1 cellular context compared by ENCODE assay signal in the genomic region with DNA sequence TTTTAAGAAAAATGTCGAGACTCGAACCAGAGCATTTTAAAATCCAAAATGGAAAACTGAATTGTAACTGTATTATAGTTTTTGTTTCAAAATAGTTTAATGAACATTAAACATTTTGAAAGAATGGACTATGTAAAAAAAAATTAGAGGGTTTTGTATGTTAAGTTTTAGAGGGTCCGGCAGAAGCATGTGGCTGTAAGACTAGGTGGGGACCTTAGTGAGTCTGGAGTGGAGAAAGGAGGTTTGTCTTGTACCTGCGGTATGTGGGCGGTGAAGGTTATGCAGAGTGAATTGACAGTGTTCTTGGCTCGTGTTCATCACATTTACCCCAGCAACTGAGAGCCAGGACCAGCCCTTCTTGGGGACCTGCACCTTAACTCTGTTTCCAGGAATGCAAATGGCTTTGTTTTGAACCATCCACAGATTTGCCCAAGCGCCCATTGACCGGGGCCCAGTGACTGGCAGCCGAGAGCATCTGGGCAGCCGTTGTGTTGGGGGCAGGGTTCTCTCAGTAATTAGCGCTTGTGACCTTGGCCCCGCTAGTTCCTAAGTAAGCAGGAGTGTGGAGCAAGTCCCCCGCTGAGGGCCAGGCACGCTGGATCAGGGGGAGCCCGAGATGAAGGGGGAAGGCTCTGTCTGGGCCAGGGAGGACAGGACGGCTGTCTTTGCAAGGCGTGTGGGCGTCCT.
A peak's percentile ranks its signal among the peaks of the same experiment; 100 is the strongest.
TF ChIP-seq lines count a peak whose summit lies in the region.

No MANE protein-coding gene starts in this region.

TF ChIP-seq in HepG2, 621 proteins besides CTCF, POLR2A, EP300 and RAD21 (continued from another document and continues in another):
- TF ChIP-seq, protein P1, sequence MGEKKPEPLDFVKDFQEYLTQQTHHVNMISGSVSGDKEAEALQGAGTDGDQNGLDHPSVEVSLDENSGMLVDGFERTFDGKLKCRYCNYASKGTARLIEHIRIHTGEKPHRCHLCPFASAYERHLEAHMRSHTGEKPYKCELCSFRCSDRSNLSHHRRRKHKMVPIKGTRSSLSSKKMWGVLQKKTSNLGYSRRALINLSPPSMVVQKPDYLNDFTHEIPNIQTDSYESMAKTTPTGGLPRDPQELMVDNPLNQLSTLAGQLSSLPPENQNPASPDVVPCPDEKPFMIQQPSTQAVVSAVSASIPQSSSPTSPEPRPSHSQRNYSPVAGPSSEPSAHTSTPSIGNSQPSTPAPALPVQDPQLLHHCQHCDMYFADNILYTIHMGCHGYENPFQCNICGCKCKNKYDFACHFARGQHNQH (CRISPR knock-in tag; IDR thresholded peaks at IDR 0.05): peak; percentile 86
- TF ChIP-seq SNAI1 (CRISPR knock-in tag; IDR thresholded peaks at IDR 0.05; ENCODE audit: borderline replicate concordance) (no peak), ZNF253 (CRISPR knock-in tag; IDR thresholded peaks at IDR 0.05; ENCODE audit: borderline replicate concordance) (no peak), KAT2B (IDR thresholded peaks at IDR 0.05; ENCODE audit: borderline replicate concordance, low read depth, low read length) (no peak), WIZ (CRISPR knock-in tag; IDR thresholded peaks at IDR 0.05) (0 out of 2 replicates have a peak, but pooled peaks have one; percentile 5), MAZ (IDR thresholded peaks at IDR 0.05; ENCODE audit: borderline replicate concordance, low read depth, low read length) (0 out of 2 replicates have a peak, but pooled peaks have one; percentile 49), MAZ (CRISPR knock-in tag; IDR thresholded peaks at IDR 0.05; ENCODE audit: low read depth) (0 out of 2 replicates have a peak, but pooled peaks have one; percentile 51), ZNF816 (CRISPR knock-in tag; IDR thresholded peaks at IDR 0.05; ENCODE audit: borderline replicate concordance) (no peak), NFKB2 (CRISPR knock-in tag; IDR thresholded peaks at IDR 0.05; ENCODE audit: borderline replicate concordance) (peak; percentile 79; the same call in 1 of the 2 replicates), ZC3H13 (CRISPR knock-in tag; IDR thresholded peaks at IDR 0.05) (peak; percentile 74; the same call in 1 of the 2 replicates), ARNT (IDR thresholded peaks at IDR 0.05) (no peak), CC2D1A (CRISPR knock-in tag; IDR thresholded peaks at IDR 0.05) (no peak), RNF2 (conservative IDR thresholded peaks at IDR 0.05; ENCODE audit: low read depth) (no peak), CBX5 (CRISPR knock-in tag; IDR thresholded peaks at IDR 0.05; ENCODE audit: borderline replicate concordance) (peak; percentile 80; the same call in 1 of the 2 replicates), PLRG1 (conservative IDR thresholded peaks at IDR 0.05) (no peak), ZNF383 (CRISPR knock-in tag; IDR thresholded peaks at IDR 0.05; ENCODE audit: borderline replicate concordance) (no peak; the same call in 1 of the 2 replicates), BORCS8-MEF2B (CRISPR knock-in tag; IDR thresholded peaks at IDR 0.05) (peak; percentile 76), IKZF1 (IDR thresholded peaks at IDR 0.05) (no peak), JUND (CRISPR knock-in tag; IDR thresholded peaks at IDR 0.05) (peak; percentile 61; the same call in 1 of the 2 replicates), ZNF660 (CRISPR knock-in tag; IDR thresholded peaks at IDR 0.05; ENCODE audit: borderline replicate concordance, low read depth) (no peak), ZNF547 (CRISPR knock-in tag; IDR thresholded peaks at IDR 0.05) (peak; percentile 43; the same call in 1 of the 2 replicates), FOXJ3 (CRISPR knock-in tag; IDR thresholded peaks at IDR 0.05; ENCODE audit: borderline replicate concordance) (peak; percentile 55; the same call in 1 of the 2 replicates), KMT2B (CRISPR knock-in tag; IDR thresholded peaks at IDR 0.05) (peak; percentile 36; the same call in 1 of the 2 replicates), TOPORS (CRISPR knock-in tag; IDR thresholded peaks at IDR 0.05) (no peak), POLR2G (IDR thresholded peaks at IDR 0.05; ENCODE audit: low read depth, low read length) (peak; percentile 92), GATA4 (IDR thresholded peaks at IDR 0.05; ENCODE audit: borderline replicate concordance, low read depth) (peak; percentile 22; the same call in 1 of the 2 replicates), IKZF4 (CRISPR knock-in tag; IDR thresholded peaks at IDR 0.05; ENCODE audit: borderline replicate concordance, low read depth, not compliant biosample characterization) (no peak), NPAS2 (CRISPR knock-in tag; IDR thresholded peaks at IDR 0.05; ENCODE audit: borderline replicate concordance) (no peak), ZNF790 (CRISPR knock-in tag; IDR thresholded peaks at IDR 0.05; ENCODE audit: borderline replicate concordance) (no peak), MAF1 (CRISPR knock-in tag; IDR thresholded peaks at IDR 0.05; ENCODE audit: borderline replicate concordance) (no peak), ZNF761 (CRISPR knock-in tag; conservative IDR thresholded peaks at IDR 0.05) (no peak), ZNF746 (CRISPR knock-in tag; IDR thresholded peaks at IDR 0.05) (peak; percentile 67), ZNF598 (CRISPR knock-in tag; IDR thresholded peaks at IDR 0.05; ENCODE audit: borderline replicate concordance) (no peak), KDM4B (CRISPR knock-in tag; IDR thresholded peaks at IDR 0.05) (peak; percentile 91; the same call in 1 of the 2 replicates), MAFK (conservative IDR thresholded peaks at IDR 0.05 in 1 of 2, IDR thresholded peaks at IDR 0.05 in 1 of 2; ENCODE audit: low read length in 2 of 2) (no peak), NBN (conservative IDR thresholded peaks at IDR 0.05) (no peak), KDM6A (CRISPR knock-in tag; IDR thresholded peaks at IDR 0.05; ENCODE audit: low read depth) (peak; percentile 73)
- TF ChIP-seq, protein P2, sequence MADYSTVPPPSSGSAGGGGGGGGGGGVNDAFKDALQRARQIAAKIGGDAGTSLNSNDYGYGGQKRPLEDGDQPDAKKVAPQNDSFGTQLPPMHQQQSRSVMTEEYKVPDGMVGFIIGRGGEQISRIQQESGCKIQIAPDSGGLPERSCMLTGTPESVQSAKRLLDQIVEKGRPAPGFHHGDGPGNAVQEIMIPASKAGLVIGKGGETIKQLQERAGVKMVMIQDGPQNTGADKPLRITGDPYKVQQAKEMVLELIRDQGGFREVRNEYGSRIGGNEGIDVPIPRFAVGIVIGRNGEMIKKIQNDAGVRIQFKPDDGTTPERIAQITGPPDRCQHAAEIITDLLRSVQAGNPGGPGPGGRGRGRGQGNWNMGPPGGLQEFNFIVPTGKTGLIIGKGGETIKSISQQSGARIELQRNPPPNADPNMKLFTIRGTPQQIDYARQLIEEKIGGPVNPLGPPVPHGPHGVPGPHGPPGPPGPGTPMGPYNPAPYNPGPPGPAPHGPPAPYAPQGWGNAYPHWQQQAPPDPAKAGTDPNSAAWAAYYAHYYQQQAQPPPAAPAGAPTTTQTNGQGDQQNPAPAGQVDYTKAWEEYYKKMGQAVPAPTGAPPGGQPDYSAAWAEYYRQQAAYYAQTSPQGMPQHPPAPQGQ (CRISPR knock-in tag; IDR thresholded peaks at IDR 0.05; ENCODE audit: borderline replicate concordance): no peak
- TF ChIP-seq, protein P3, sequence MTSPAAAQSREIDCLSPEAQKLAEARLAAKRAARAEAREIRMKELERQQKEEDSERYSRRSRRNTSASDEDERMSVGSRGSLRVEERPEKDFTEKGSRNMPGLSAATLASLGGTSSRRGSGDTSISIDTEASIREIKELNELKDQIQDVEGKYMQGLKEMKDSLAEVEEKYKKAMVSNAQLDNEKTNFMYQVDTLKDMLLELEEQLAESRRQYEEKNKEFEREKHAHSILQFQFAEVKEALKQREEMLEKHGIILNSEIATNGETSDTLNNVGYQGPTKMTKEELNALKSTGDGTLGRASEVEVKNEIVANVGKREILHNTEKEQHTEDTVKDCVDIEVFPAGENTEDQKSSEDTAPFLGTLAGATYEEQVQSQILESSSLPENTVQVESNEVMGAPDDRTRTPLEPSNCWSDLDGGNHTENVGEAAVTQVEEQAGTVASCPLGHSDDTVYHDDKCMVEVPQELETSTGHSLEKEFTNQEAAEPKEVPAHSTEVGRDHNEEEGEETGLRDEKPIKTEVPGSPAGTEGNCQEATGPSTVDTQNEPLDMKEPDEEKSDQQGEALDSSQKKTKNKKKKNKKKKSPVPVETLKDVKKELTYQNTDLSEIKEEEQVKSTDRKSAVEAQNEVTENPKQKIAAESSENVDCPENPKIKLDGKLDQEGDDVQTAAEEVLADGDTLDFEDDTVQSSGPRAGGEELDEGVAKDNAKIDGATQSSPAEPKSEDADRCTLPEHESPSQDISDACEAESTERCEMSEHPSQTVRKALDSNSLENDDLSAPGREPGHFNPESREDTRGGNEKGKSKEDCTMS (CRISPR knock-in tag; conservative IDR thresholded peaks at IDR 0.05): no peak
- TF ChIP-seq, protein P4, sequence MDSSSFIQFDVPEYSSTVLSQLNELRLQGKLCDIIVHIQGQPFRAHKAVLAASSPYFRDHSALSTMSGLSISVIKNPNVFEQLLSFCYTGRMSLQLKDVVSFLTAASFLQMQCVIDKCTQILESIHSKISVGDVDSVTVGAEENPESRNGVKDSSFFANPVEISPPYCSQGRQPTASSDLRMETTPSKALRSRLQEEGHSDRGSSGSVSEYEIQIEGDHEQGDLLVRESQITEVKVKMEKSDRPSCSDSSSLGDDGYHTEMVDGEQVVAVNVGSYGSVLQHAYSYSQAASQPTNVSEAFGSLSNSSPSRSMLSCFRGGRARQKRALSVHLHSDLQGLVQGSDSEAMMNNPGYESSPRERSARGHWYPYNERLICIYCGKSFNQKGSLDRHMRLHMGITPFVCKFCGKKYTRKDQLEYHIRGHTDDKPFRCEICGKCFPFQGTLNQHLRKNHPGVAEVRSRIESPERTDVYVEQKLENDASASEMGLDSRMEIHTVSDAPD (CRISPR knock-in tag; IDR thresholded peaks at IDR 0.05): no peak
- TF ChIP-seq, protein P5, sequence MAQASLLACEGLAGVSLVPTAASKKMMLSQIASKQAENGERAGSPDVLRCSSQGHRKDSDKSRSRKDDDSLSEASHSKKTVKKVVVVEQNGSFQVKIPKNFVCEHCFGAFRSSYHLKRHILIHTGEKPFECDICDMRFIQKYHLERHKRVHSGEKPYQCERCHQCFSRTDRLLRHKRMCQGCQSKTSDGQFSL (CRISPR knock-in tag; IDR thresholded peaks at IDR 0.05): no peak
- TF ChIP-seq, protein P6, sequence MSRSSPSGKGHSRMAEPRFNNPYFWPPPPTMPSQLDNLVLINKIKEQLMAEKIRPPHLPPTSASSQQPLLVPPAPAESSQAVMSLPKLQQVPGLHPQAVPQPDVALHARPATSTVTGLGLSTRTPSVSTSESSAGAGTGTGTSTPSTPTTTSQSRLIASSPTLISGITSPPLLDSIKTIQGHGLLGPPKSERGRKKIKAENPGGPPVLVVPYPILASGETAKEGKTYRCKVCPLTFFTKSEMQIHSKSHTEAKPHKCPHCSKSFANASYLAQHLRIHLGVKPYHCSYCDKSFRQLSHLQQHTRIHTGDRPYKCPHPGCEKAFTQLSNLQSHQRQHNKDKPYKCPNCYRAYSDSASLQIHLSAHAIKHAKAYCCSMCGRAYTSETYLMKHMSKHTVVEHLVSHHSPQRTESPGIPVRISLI (CRISPR knock-in tag; IDR thresholded peaks at IDR 0.05; ENCODE audit: borderline replicate concordance): peak; percentile 72; the same call in 1 of the 2 replicates
- TF ChIP-seq, protein P7, sequence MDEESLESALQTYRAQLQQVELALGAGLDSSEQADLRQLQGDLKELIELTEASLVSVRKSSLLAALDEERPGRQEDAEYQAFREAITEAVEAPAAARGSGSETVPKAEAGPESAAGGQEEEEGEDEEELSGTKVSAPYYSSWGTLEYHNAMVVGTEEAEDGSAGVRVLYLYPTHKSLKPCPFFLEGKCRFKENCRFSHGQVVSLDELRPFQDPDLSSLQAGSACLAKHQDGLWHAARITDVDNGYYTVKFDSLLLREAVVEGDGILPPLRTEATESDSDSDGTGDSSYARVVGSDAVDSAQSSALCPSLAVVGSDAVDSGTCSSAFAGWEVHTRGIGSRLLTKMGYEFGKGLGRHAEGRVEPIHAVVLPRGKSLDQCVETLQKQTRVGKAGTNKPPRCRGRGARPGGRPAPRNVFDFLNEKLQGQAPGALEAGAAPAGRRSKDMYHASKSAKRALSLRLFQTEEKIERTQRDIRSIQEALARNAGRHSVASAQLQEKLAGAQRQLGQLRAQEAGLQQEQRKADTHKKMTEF (CRISPR knock-in tag; IDR thresholded peaks at IDR 0.05): peak; percentile 77; the same call in 1 of the 2 replicates
- TF ChIP-seq, protein P8, sequence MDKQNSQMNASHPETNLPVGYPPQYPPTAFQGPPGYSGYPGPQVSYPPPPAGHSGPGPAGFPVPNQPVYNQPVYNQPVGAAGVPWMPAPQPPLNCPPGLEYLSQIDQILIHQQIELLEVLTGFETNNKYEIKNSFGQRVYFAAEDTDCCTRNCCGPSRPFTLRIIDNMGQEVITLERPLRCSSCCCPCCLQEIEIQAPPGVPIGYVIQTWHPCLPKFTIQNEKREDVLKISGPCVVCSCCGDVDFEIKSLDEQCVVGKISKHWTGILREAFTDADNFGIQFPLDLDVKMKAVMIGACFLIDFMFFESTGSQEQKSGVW (CRISPR knock-in tag; IDR thresholded peaks at IDR 0.05; ENCODE audit: borderline replicate concordance): no peak
- TF ChIP-seq, protein P9, sequence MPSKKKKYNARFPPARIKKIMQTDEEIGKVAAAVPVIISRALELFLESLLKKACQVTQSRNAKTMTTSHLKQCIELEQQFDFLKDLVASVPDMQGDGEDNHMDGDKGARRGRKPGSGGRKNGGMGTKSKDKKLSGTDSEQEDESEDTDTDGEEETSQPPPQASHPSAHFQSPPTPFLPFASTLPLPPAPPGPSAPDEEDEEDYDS (CRISPR knock-in tag; IDR thresholded peaks at IDR 0.05): peak; percentile 33; the same call in 1 of the 2 replicates
- TF ChIP-seq, protein P10, sequence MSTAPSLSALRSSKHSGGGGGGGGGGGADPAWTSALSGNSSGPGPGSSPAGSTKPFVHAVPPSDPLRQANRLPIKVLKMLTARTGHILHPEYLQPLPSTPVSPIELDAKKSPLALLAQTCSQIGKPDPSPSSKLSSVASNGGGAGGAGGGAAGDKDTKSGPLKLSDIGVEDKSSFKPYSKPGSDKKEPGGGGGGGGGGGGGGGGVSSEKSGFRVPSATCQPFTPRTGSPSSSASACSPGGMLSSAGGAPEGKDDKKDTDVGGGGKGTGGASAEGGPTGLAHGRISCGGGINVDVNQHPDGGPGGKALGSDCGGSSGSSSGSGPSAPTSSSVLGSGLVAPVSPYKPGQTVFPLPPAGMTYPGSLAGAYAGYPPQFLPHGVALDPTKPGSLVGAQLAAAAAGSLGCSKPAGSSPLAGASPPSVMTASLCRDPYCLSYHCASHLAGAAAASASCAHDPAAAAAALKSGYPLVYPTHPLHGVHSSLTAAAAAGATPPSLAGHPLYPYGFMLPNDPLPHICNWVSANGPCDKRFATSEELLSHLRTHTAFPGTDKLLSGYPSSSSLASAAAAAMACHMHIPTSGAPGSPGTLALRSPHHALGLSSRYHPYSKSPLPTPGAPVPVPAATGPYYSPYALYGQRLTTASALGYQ (CRISPR knock-in tag; IDR thresholded peaks at IDR 0.05): peak; percentile 83
- TF ChIP-seq, protein P11, sequence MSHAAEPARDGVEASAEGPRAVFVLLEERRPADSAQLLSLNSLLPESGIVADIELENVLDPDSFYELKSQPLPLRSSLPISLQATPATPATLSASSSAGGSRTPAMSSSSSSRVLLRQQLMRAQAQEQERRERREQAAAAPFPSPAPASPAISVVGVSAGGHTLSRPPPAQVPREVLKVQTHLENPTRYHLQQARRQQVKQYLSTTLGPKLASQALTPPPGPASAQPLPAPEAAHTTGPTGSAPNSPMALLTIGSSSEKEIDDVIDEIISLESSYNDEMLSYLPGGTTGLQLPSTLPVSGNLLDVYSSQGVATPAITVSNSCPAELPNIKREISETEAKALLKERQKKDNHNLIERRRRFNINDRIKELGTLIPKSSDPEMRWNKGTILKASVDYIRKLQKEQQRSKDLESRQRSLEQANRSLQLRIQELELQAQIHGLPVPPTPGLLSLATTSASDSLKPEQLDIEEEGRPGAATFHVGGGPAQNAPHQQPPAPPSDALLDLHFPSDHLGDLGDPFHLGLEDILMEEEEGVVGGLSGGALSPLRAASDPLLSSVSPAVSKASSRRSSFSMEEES (CRISPR knock-in tag; IDR thresholded peaks at IDR 0.05): peak; percentile 81
